In genomic region chr9:5185220-5185840, GRCh38 we compare ENCODE assay signal across 38 cellular contexts. TPM values are rescaled to one million over a fixed set of nuclear protein-coding genes. Genes with fewer than 3 reads are reported as not detected.
DNase-seq lines count a peak whose midpoint lies in the region; ATAC-seq, FAIRE-seq and TF ChIP-seq lines count a peak whose summit lies in the region.
"Had no signal": no experiment of that assay in that cellular context is flagged by ENCODE, and none has a peak within 500 bp of the region (broad histone marks: within the 10 kb centered on the region; RNA-seq: fewer than 3 reads in every experiment).

TSS of gene INSL6 (minus strand) at chr9:5185639. CDS start at chr9:5185602, 37 bp downstream.

- CTCF ChIA-PET in K562 (lab: Yijun Ruan, JAX; ENCODE audit: low intra/inter-chr PET ratio): interaction anchor here (1.7 kb wide), 1 partner anchor 240 kb away, joined by 4 read pairs; no protein-coding TSS in a partner anchor

- H3K9me1 ChIP-seq in K562 (ENCODE audit: control insufficient read depth, insufficient read depth, low read length): no peaks in the 10 kb centered on the region

- no CpG with 5 or more reads among the region's 44 CpGs for WGBS in H9 (ENCODE audit: extremely low coverage, insufficient read length, low lambda C conversion rate)
- WGBS in K562 (ENCODE audit: insufficient coverage, low coverage, missing lambda C conversion rate): 50% methylated on average over 27 of the region's 44 CpGs

- H3K27ac Mint-ChIP-seq in T-helper 2 cell treated with Interferon-gamma antibody and Interleukin-4, amounts not matched to agents 5 μg/mL and 100 μg/mL, for 36 hours: peak within 1 kb of the TSS; percentile 61
- no peak within 1 kb of the TSS for H3K27ac Mint-ChIP-seq in H9
- H3K27ac Mint-ChIP-seq in stimulated activated memory B cell treated with anti-CD40 and anti-IgM and Interleukin-4, amounts not matched to agents 10 μg/mL and 1 μg/mL and 100 μg/mL, for 72 hours: no peak within 1 kb of the TSS
- H3K27ac Mint-ChIP-seq: activated CD8-positive, alpha-beta memory T cell treated with anti-CD3 and anti-CD28 coated beads, Interleukin-2, amount 10 ng/mL, durations not matched to agents 7 days and 5 days; CD4-positive, alpha-beta T cell; HFFc6; IgD-negative memory B cell; natural killer cell had no signal

- H4K5ac ChIP-seq in H9 (ENCODE audit: insufficient read length, low read depth, low read length): no peak within 1 kb of the TSS

- H2BK20ac ChIP-seq in H9 (ENCODE audit: low read depth, low read length, poor library complexity, severe bottlenecking): no peak within 1 kb of the TSS

- H3K4ac ChIP-seq in H9 (ENCODE audit: low read depth, low read length): no peak within 1 kb of the TSS

- no peaks in the 10 kb centered on the region for H3K36me3 ChIP-seq in K562 (ENCODE audit: control insufficient read depth, insufficient read depth, low read length)
- H3K36me3 ChIP-seq: adrenal gland, gastroesophageal sphincter, lower lobe of right lung, suprapubic skin had no signal

- H3K36me3 Mint-ChIP-seq in T-helper 2 cell treated with Interferon-gamma antibody and Interleukin-4, amounts not matched to agents 5 μg/mL and 100 μg/mL, for 36 hours (ENCODE audit: low read depth): peaks cover 2% of the 10 kb centered on the region
- no peaks in the 10 kb centered on the region; a peak in 1 of 7 replicates for H3K36me3 Mint-ChIP-seq in H9 (ENCODE audit: insufficient read depth in 1 of 3, low read depth in 3 of 3)
- no peaks in the 10 kb centered on the region for H3K36me3 Mint-ChIP-seq in stimulated activated memory B cell treated with anti-CD40 and anti-IgM and Interleukin-4, amounts not matched to agents 10 μg/mL and 1 μg/mL and 100 μg/mL, for 72 hours
- H3K36me3 Mint-ChIP-seq: activated CD8-positive, alpha-beta memory T cell treated with anti-CD3 and anti-CD28 coated beads, Interleukin-2, amount 10 ng/mL, durations not matched to agents 7 days and 5 days; IgD-negative memory B cell; natural killer cell had no signal

- H2AK5ac ChIP-seq in H9 (ENCODE audit: insufficient read length, low read length): no peak within 1 kb of the TSS

- H3K27ac ChIP-seq in H9 (ENCODE audit: insufficient read length, low read depth, low read length) (no peak within 1 kb of the TSS), K562 (ENCODE audit: extremely low read depth, low read depth, low read length) (no peak within 1 kb of the TSS)
- H3K27ac ChIP-seq: adrenal gland, body of pancreas, gastroesophageal sphincter, hepatocyte, lower lobe of right lung, RWPE1, suprapubic skin had no signal

- BruUV-seq in K562 (replicated peaks; lab: Mats Ljungman, UMichigan): no TSS peak

- H3K4me2 ChIP-seq in H9 (ENCODE audit: insufficient read depth, insufficient read length, low read length): no peak within 1 kb of the TSS
- H3K4me2 ChIP-seq in K562 (ENCODE audit: insufficient read depth, low read length): no peak within 1 kb of the TSS
- H3K4me2 ChIP-seq: hepatocyte had no signal

- H3K9me3 Mint-ChIP-seq in T-helper 2 cell treated with Interferon-gamma antibody and Interleukin-4, amounts not matched to agents 5 μg/mL and 100 μg/mL, for 36 hours: peaks cover 6% of the 10 kb centered on the region
- H3K9me3 Mint-ChIP-seq in H9: peaks cover 5% of the 10 kb centered on the region in 2 experiments; a peak in 4 of 5 replicates
- H3K9me3 Mint-ChIP-seq in stimulated activated memory B cell treated with anti-CD40 and anti-IgM and Interleukin-4, amounts not matched to agents 10 μg/mL and 1 μg/mL and 100 μg/mL, for 72 hours: no peaks in the 10 kb centered on the region
- H3K9me3 Mint-ChIP-seq: CD4-positive, alpha-beta T cell; natural killer cell had no signal

- no peak within 1 kb of the TSS for H4K8ac ChIP-seq in H9 (replicated peaks; ENCODE audit: insufficient read length, low read depth, low read length)

- no peak for TF ChIP-seq EP300 in K562 (IDR thresholded peaks at IDR 0.05; ENCODE audit: low read length)

- no peak for TF ChIP-seq POLR2A in K562 (conservative IDR thresholded peaks at IDR 0.05)

- H3K23me2 ChIP-seq in H9 (ENCODE audit: insufficient read length, low read depth, low read length, poor library complexity, severe bottlenecking): no peaks in the 10 kb centered on the region

- H3K4me3 Mint-ChIP-seq in T-helper 2 cell treated with Interferon-gamma antibody and Interleukin-4, amounts not matched to agents 5 μg/mL and 100 μg/mL, for 36 hours: peak within 1 kb of the TSS; percentile 27
- H3K4me3 Mint-ChIP-seq in H9: no peak within 1 kb of the TSS; a peak in 1 of 5 replicates
- H3K4me3 Mint-ChIP-seq in stimulated activated memory B cell treated with anti-CD40 and anti-IgM and Interleukin-4, amounts not matched to agents 10 μg/mL and 1 μg/mL and 100 μg/mL, for 72 hours: no peak within 1 kb of the TSS
- H3K4me3 Mint-ChIP-seq: activated CD8-positive, alpha-beta memory T cell treated with anti-CD3 and anti-CD28 coated beads, Interleukin-2, amount 10 ng/mL, durations not matched to agents 7 days and 5 days; activated T-cell treated with anti-CD3 and anti-CD28 coated beads, Interleukin-2, amount 50 U/mL, for 4 hours; CD4-positive, alpha-beta T cell; HFFc6; natural killer cell had no signal

- H3K27me3 ChIP-seq in H9 (ENCODE audit: insufficient read depth, low read length): no peaks in the 10 kb centered on the region
- no peaks in the 10 kb centered on the region for H3K27me3 ChIP-seq in K562 (ENCODE audit: control insufficient read depth in 2 of 2, insufficient read depth in 2 of 2, low read length in 2 of 2)
- H3K27me3 ChIP-seq: adrenal gland, body of pancreas, hepatocyte had no signal

- no peak within 1 kb of the TSS for H3K4me3 ChIP-seq in K562
- H3K4me3 ChIP-seq: adrenal gland, body of pancreas, gastroesophageal sphincter, hepatocyte, lower lobe of right lung, mucosa of descending colon, suprapubic skin had no signal

- no peaks in the 10 kb centered on the region for H4K20me1 ChIP-seq in H9 (ENCODE audit: control insufficient read depth, insufficient read depth, insufficient read length)
- no peaks in the 10 kb centered on the region for H4K20me1 ChIP-seq in K562 (replicated peaks; ENCODE audit: control insufficient read depth, insufficient read depth, low read length)

- H3K18ac ChIP-seq in H9 (ENCODE audit: insufficient read length, low read depth, low read length): no peak within 1 kb of the TSS

- in situ Hi-C loops in K562 (cut with MboI): loop anchor here (25.0 kb wide), 1 partner anchor 402 kb away; no protein-coding TSS in a partner anchor

- H3K56ac ChIP-seq in H9 (ENCODE audit: insufficient read length, low read depth, low read length): no peak within 1 kb of the TSS

- H2AFZ ChIP-seq in H9 (ENCODE audit: low read length) (no peak within 1 kb of the TSS), K562 (ENCODE audit: low read depth, low read length) (0 out of 2 replicates have a peak within 1 kb of the TSS, but pooled peaks have one; percentile 31)
- H2AFZ ChIP-seq: hepatocyte had no signal

- no peak within 1 kb of the TSS for H2BK5ac ChIP-seq in H9 (ENCODE audit: insufficient read length, low read length)

- peaks cover 11% of the 10 kb centered on the region for H3K27me3 Mint-ChIP-seq in T-helper 2 cell treated with Interferon-gamma antibody and Interleukin-4, amounts not matched to agents 5 μg/mL and 100 μg/mL, for 36 hours (ENCODE audit: low read depth)
- no peaks in the 10 kb centered on the region for H3K27me3 Mint-ChIP-seq in H9 (ENCODE audit: low read depth)
- H3K27me3 Mint-ChIP-seq in stimulated activated memory B cell treated with anti-CD40 and anti-IgM and Interleukin-4, amounts not matched to agents 10 μg/mL and 1 μg/mL and 100 μg/mL, for 72 hours: no peaks in the 10 kb centered on the region
- H3K27me3 Mint-ChIP-seq: activated CD8-positive, alpha-beta memory T cell treated with anti-CD3 and anti-CD28 coated beads, Interleukin-2, amount 10 ng/mL, durations not matched to agents 7 days and 5 days; CD4-positive, alpha-beta T cell; IgD-negative memory B cell had no signal

- H3K4me1 Mint-ChIP-seq in T-helper 2 cell treated with Interferon-gamma antibody and Interleukin-4, amounts not matched to agents 5 μg/mL and 100 μg/mL, for 36 hours (ENCODE audit: low read depth): peaks cover 20% of the 10 kb centered on the region
- H3K4me1 Mint-ChIP-seq in H9: peaks cover 5 to 6% of the 10 kb centered on the region in 2 experiments
- peaks cover 16% of the 10 kb centered on the region for H3K4me1 Mint-ChIP-seq in stimulated activated memory B cell treated with anti-CD40 and anti-IgM and Interleukin-4, amounts not matched to agents 10 μg/mL and 1 μg/mL and 100 μg/mL, for 72 hours

- no peak within 1 kb of the TSS for H3K14ac ChIP-seq in H9 (ENCODE audit: insufficient read depth, low read length)

- H2BK12ac ChIP-seq in H9 (ENCODE audit: insufficient read length, low read depth, low read length): no peak within 1 kb of the TSS

- POLR2A ChIA-PET in K562 (lab: Yijun Ruan, JAX): no interaction called here

- FAIRE-seq in K562 (lab: Jason Lieb, UNC): no peak
- FAIRE-seq: TTC549, urothelium cell line had no signal

- no peak within 1 kb of the TSS for H4K91ac ChIP-seq in H9 (ENCODE audit: insufficient read length, low read depth, low read length)

- no peak within 1 kb of the TSS for H2BK120ac ChIP-seq in H9 (ENCODE audit: low read depth, low read length, poor library complexity, severe bottlenecking)

- H3K79me2 ChIP-seq in H9 (ENCODE audit: insufficient read depth, low read length): no peaks in the 10 kb centered on the region
- H3K79me2 ChIP-seq in K562 (ENCODE audit: control insufficient read depth, insufficient read depth, low read length): no peaks in the 10 kb centered on the region
- H3K79me2 ChIP-seq: hepatocyte had no signal

- intact Hi-C loops in K562 (cut with micrococcal nuclease): loop anchor here (5.0 to 10.0 kb wide), 3 partner anchors 242 to 431 kb away; no protein-coding TSS in a partner anchor

- TF ChIP-seq RAD21 in K562 (CRISPR knock-in tag; conservative IDR thresholded peaks at IDR 0.05 in 1 of 2, IDR thresholded peaks at IDR 0.05 in 1 of 2): no peak

- no peaks in the 10 kb centered on the region for H3K4me1 ChIP-seq in H9 (ENCODE audit: insufficient read depth, low read length)
- no peaks in the 10 kb centered on the region for H3K4me1 ChIP-seq in K562 (replicated peaks in 1 of 2; ENCODE audit: control insufficient read depth in 2 of 2, insufficient read depth in 2 of 2, low read length in 2 of 2)
- H3K4me1 ChIP-seq: adrenal gland, body of pancreas, gastroesophageal sphincter, lower lobe of right lung, suprapubic skin had no signal

- H3K9ac ChIP-seq in H9 (ENCODE audit: extremely low read depth, insufficient read length, low read length) (no peak within 1 kb of the TSS), K562 (ENCODE audit: insufficient read depth in 1 of 2, low read depth in 2 of 2, low read length in 2 of 2) (no peak within 1 kb of the TSS)

- H2BK15ac ChIP-seq in H9 (ENCODE audit: low read depth, low read length): no peak within 1 kb of the TSS

- DNase-seq in T-helper 2 cell treated with Interferon-gamma antibody and Interleukin-4, amounts not matched to agents 5 μg/mL and 100 μg/mL, for 36 hours (ENCODE audit: low spot score): no peak
- DNase-seq in T-helper 2 cell (no peak), H9 (peak; percentile 35), K562 (ENCODE audit: extremely low read depth in 1 of 4, low spot score in 3 of 4) (no peak), ureter (ENCODE audit: low spot score) (no peak)
- no peak for DNase-seq in stimulated activated naive CD4-positive, alpha-beta T cell (lab: John Stamatoyannopoulos, UW)
- DNase-seq in stimulated activated CD4-positive, alpha-beta T cell treated with anti-CD3 and anti-CD28 coated beads, Interleukin-1b, Interleukin-23, amount 100 ng/mL, for 48 hours: no peak
- DNase-seq: activated CD4-positive, alpha-beta T cell treated with anti-CD3 and anti-CD28 coated beads, Interleukin-2, amount 50 U/mL, for 4 hours; activated CD8-positive, alpha-beta memory T cell treated with anti-CD3 and anti-CD28 coated beads, Interleukin-2, amount 10 ng/mL, durations not matched to agents 7 days and 5 days; activated T-cell treated with anti-CD3 and anti-CD28 coated beads, Interleukin-2, amount 50 U/mL, for 4 hours; adrenal gland; AML-193; body of pancreas; CD4-positive, alpha-beta T cell; HFFc6; lower lobe of right lung; mucosa of descending colon; natural killer cell; NCI-H1092; NCI-H1694 treated with DMSO at 0.1 percent for 48 hours; NCI-H82; stimulated activated CD4-positive, alpha-beta T cell treated with anti-CD3 and anti-CD28 coated beads, Interleukin-15, amount 100 ng/mL, for 24 hours; stimulated activated naive CD4-positive, alpha-beta T cell treated with Interleukin-2 at 50 U/mL for 16 hours had no signal

- TF ChIP-seq CTCF in H9 (conservative IDR thresholded peaks at IDR 0.05) (no peak), K562 (IDR thresholded peaks at IDR 0.05 in 2 of 3, conservative IDR thresholded peaks at IDR 0.05 in 1 of 3; ENCODE audit: insufficient read depth in 2 of 3, low read depth in 1 of 3, low read length in 3 of 3) (no peak)

- no peaks in the 10 kb centered on the region for H3K9me3 ChIP-seq in H9 (ENCODE audit: control insufficient read depth, low read depth, low read length)
- H3K9me3 ChIP-seq in K562 (replicated peaks; ENCODE audit: control insufficient read depth, insufficient read depth, low read depth, low read length): no peaks in the 10 kb centered on the region
- H3K9me3 ChIP-seq: adrenal gland, body of pancreas, gastroesophageal sphincter, lower lobe of right lung, mucosa of descending colon, suprapubic skin had no signal

- no peak for ATAC-seq in K562
- peak; percentile 12 for ATAC-seq in stimulated activated memory B cell treated with anti-CD40 and anti-IgM and Interleukin-4, amounts not matched to agents 10 μg/mL and 1 μg/mL and 100 μg/mL, for 72 hours
- ATAC-seq: activated CD4-positive, CD25-positive, alpha-beta regulatory T cell treated with anti-CD3 and anti-CD28 coated beads, Interleukin-2, amount 50 U/mL, for 24 hours; activated CD8-positive, alpha-beta memory T cell treated with anti-CD3 and anti-CD28 coated beads, Interleukin-2, amount 10 ng/mL, durations not matched to agents 7 days and 5 days; activated T-cell treated with anti-CD3 and anti-CD28 coated beads, Interleukin-2, amount 50 U/mL, for 4 hours; body of pancreas; gastroesophageal sphincter; mucosa of descending colon had no signal

- H3T11ph ChIP-seq in H9 (ENCODE audit: low read length): no peak within 1 kb of the TSS

- no peaks in the 10 kb centered on the region for H3K79me1 ChIP-seq in H9 (ENCODE audit: insufficient read depth, low read depth, low read length, poor library complexity, severe bottlenecking)

- H3K23ac ChIP-seq in H9 (ENCODE audit: insufficient read length, low read depth, low read length): no peak within 1 kb of the TSS

RNA-seq across cellular contexts. Expression of gene INSL6, which starts in this region (rescaled TPM):
- not detected in 2 replicates for total RNA-seq in H9 (2021)
- not detected in 2 replicates for total RNA-seq in K562 (2011; cell fraction: chromatin; rRNA removed; ENCODE audit: low replicate concordance)
- total RNA-seq in K562 (2011; cell fraction: nucleolus; rRNA removed): not detected in 2 replicates
- not detected in 2 replicates for total RNA-seq in K562 (2011; cell fraction: nucleoplasm; rRNA removed)
- not detected in 2 replicates for total RNA-seq in K562 (2014; rRNA removed)
- not detected in 2 replicates for total RNA-seq in K562 (2014; rRNA removed; fragmentation: Illumina TruSeq; extraction: Trizol)
- total RNA-seq in K562 (2015; rRNA removed; fragmentation: Illumina TruSeq; extraction: Trizol): not detected in 2 replicates
- not detected in 2 replicates for total RNA-seq in K562 (2021)
- polyA plus RNA-seq in K562 (2011; rRNA removed): not detected in 2 replicates
- not detected in 2 replicates for polyA plus RNA-seq in K562 (2011; cell fraction: cytosol; rRNA removed)
- not detected in 2 replicates for polyA plus RNA-seq in K562 (2011; cell fraction: nucleus; rRNA removed)
- polyA plus RNA-seq in K562 (2012): 0.10 TPM in 1 of 2 replicates, not detected in the other
- polyA plus RNA-seq in K562 (2014; fragmentation: Illumina TruSeq; extraction: Trizol): not detected in 2 replicates
- under 1 TPM; 0.04 to 0.06 TPM for polyA plus RNA-seq in K562 (2014; fragmentation: Nextera tagmentation; extraction: Ambion mirVana)
- polyA plus RNA-seq in K562 (2014; rRNA removed): not detected in 2 replicates
- polyA minus RNA-seq in K562 (2011; rRNA and poly(A)+ RNA removed): not detected in 2 replicates
- polyA minus RNA-seq in K562 (2011; cell fraction: cytosol; rRNA and poly(A)+ RNA removed): not detected in 2 replicates
- not detected in 2 replicates for polyA minus RNA-seq in K562 (2011; cell fraction: nucleus; rRNA and poly(A)+ RNA removed)
- not detected for total RNA-seq in ureter
- total RNA-seq: A172; activated CD8-positive, alpha-beta memory T cell treated with anti-CD3 and anti-CD28 coated beads, Interleukin-2, amount 10 ng/mL, durations not matched to agents 7 days and 5 days; activated T-cell treated with anti-CD3 and anti-CD28 coated beads, Interleukin-2, amount 50 U/mL, for 4 hours; body of pancreas; CD4-positive, alpha-beta T cell; chondrocyte; fibroblast of lung; gastroesophageal sphincter; hepatocyte; HFFc6; lower lobe of right lung; mucosa of descending colon; natural killer cell; NCI-H460; osteocyte; suprapubic skin; T-helper 1 cell treated with Interleukin-12 subunit alpha and Interleukin-12 subunit beta and Interleukin-4 antibody, amounts not matched to agents 30 ng/mL and 1 ng/mL, for 36 hours had no signal
- polyA plus RNA-seq: adrenal gland, fibroblast of lung had no signal

Comparison
In these comparisons a context has a peak if more than half of its experiments do, and no peak if none do; other contexts are left out.
1. Peak in DNase-seq in H9; RNA of the gene not detected or under 1 TPM.